In genomic region chr4:189940178-189941004, GRCh38 we compare ENCODE assay signal across 1 cellular context.
TF ChIP-seq lines count a peak whose summit lies in the region.

Gene FRG1 (plus strand): TSS chr4:189940872. CDS start chr4:189941010, 138 bp downstream.

TF ChIP-seq in HepG2, 621 proteins besides CTCF, POLR2A, EP300 and RAD21 (continued from another document):
- TF ChIP-seq TRIM22 (IDR thresholded peaks at IDR 0.05) = no peak
- peak; percentile 77; the same call in 1 of the 2 replicates for TF ChIP-seq ZNF790 (CRISPR knock-in tag; IDR thresholded peaks at IDR 0.05; ENCODE audit: borderline replicate concordance)
- TF ChIP-seq ZSCAN20 (CRISPR knock-in tag; IDR thresholded peaks at IDR 0.05; ENCODE audit: borderline replicate concordance) = peak; percentile 88; the same call in 1 of the 2 replicates
- no peak for TF ChIP-seq ZSCAN29 (CRISPR knock-in tag; conservative IDR thresholded peaks at IDR 0.05)
- TF ChIP-seq KDM3A (CRISPR knock-in tag; IDR thresholded peaks at IDR 0.05; ENCODE audit: low read depth) = peak; percentile 97
- TF ChIP-seq ZNF777 (CRISPR knock-in tag; IDR thresholded peaks at IDR 0.05) = peak; percentile 96
- TF ChIP-seq BRCA1 (CRISPR knock-in tag; IDR thresholded peaks at IDR 0.05) = peak; percentile 70; the same call in 1 of the 2 replicates
- peak; percentile 73 for TF ChIP-seq RXRA (CRISPR knock-in tag; IDR thresholded peaks at IDR 0.05)
- peak; percentile 88 for TF ChIP-seq FLYWCH1 (CRISPR knock-in tag; IDR thresholded peaks at IDR 0.05)
- TF ChIP-seq FOXA1 (IDR thresholded peaks at IDR 0.05) = no peak
- TF ChIP-seq FOXA1 (CRISPR knock-in tag; IDR thresholded peaks at IDR 0.05) = no peak
- no peak for TF ChIP-seq RARG (CRISPR knock-in tag; IDR thresholded peaks at IDR 0.05; ENCODE audit: low read depth)
- peak; percentile 88 for TF ChIP-seq MTERF4 (CRISPR knock-in tag; IDR thresholded peaks at IDR 0.05)
- no peak for TF ChIP-seq PAX8 (CRISPR knock-in tag; IDR thresholded peaks at IDR 0.05; ENCODE audit: borderline replicate concordance)
- TF ChIP-seq ZNF558 (CRISPR knock-in tag; IDR thresholded peaks at IDR 0.05; ENCODE audit: borderline replicate concordance) = peak; percentile 79; the same call in 1 of the 2 replicates
- peak; percentile 66 for TF ChIP-seq TAF1 (CRISPR knock-in tag; IDR thresholded peaks at IDR 0.05)
- 0 out of 2 replicates have a peak, but pooled peaks have one; percentile 21 for TF ChIP-seq ZNF230 (CRISPR knock-in tag; IDR thresholded peaks at IDR 0.05)
- peak; percentile 92; the same call in 1 of the 2 replicates for TF ChIP-seq ZNF784 (CRISPR knock-in tag; IDR thresholded peaks at IDR 0.05; ENCODE audit: borderline replicate concordance)
- peak; percentile 32; the same call in 1 of the 2 replicates for TF ChIP-seq ZNF362 (CRISPR knock-in tag; IDR thresholded peaks at IDR 0.05; ENCODE audit: borderline replicate concordance)
- TF ChIP-seq ZNF253 (CRISPR knock-in tag; IDR thresholded peaks at IDR 0.05; ENCODE audit: borderline replicate concordance) = peak; percentile 70; the same call in 1 of the 2 replicates
- TF ChIP-seq ZNF574 (CRISPR knock-in tag; IDR thresholded peaks at IDR 0.05) = peak; percentile 95
- no peak; the same call in 1 of the 2 replicates for TF ChIP-seq NR1H2 (CRISPR knock-in tag; IDR thresholded peaks at IDR 0.05; ENCODE audit: borderline replicate concordance, low read depth)
- peak; percentile 95 for TF ChIP-seq ZNF788 (CRISPR knock-in tag; IDR thresholded peaks at IDR 0.05; ENCODE audit: borderline replicate concordance)
- TF ChIP-seq IKZF1 (IDR thresholded peaks at IDR 0.05) = no peak
- no peak for TF ChIP-seq HHEX (CRISPR knock-in tag; IDR thresholded peaks at IDR 0.05)
- no peak for TF ChIP-seq EZH2 (conservative IDR thresholded peaks at IDR 0.05; ENCODE audit: low read depth, low read length)
- TF ChIP-seq CERS6 (CRISPR knock-in tag; IDR thresholded peaks at IDR 0.05) = peak; percentile 77; the same call in 1 of the 2 replicates
- TF ChIP-seq ZKSCAN8 (CRISPR knock-in tag; IDR thresholded peaks at IDR 0.05; ENCODE audit: borderline replicate concordance) = peak; percentile 64; the same call in 1 of the 2 replicates
- 0 out of 2 replicates have a peak, but pooled peaks have one; percentile 23 for TF ChIP-seq REL (CRISPR knock-in tag; conservative IDR thresholded peaks at IDR 0.05)
- peak; percentile 83; the same call in 1 of the 2 replicates for TF ChIP-seq ZNF414 (CRISPR knock-in tag; IDR thresholded peaks at IDR 0.05)
- TF ChIP-seq ZFAT (CRISPR knock-in tag; conservative IDR thresholded peaks at IDR 0.05) = 0 out of 2 replicates have a peak, but pooled peaks have one; percentile 63
- no peak for TF ChIP-seq FOXP1 (IDR thresholded peaks at IDR 0.05)
- 0 out of 2 replicates have a peak, but pooled peaks have one; percentile 17 for TF ChIP-seq FOXP1 (CRISPR knock-in tag; IDR thresholded peaks at IDR 0.05)
- peak; percentile 55; the same call in 1 of the 2 replicates for TF ChIP-seq ZNF275 (CRISPR knock-in tag; IDR thresholded peaks at IDR 0.05; ENCODE audit: borderline replicate concordance)
- no peak for TF ChIP-seq ZNF891 (CRISPR knock-in tag; IDR thresholded peaks at IDR 0.05)
- no peak for TF ChIP-seq WIZ (CRISPR knock-in tag; IDR thresholded peaks at IDR 0.05)
- TF ChIP-seq ZNF639 (CRISPR knock-in tag; conservative IDR thresholded peaks at IDR 0.05) = peak; percentile 83; the same call in 1 of the 2 replicates
- 0 out of 2 replicates have a peak, but pooled peaks have one; percentile 74 for TF ChIP-seq YEATS4 (CRISPR knock-in tag; IDR thresholded peaks at IDR 0.05; ENCODE audit: borderline replicate concordance)
- no peak for TF ChIP-seq ZNF672 (CRISPR knock-in tag; IDR thresholded peaks at IDR 0.05)
